ENCODE assay signal across 8 cellular contexts in genomic region chr17:40100419-40100668, GRCh38. TPM values are rescaled to one million over a fixed set of nuclear protein-coding genes. Genes with fewer than 3 reads are reported as not detected.
DNase-seq lines count a peak whose midpoint lies in the region; ATAC-seq and TF ChIP-seq lines count a peak whose summit lies in the region.

Gene NR1D1 (minus strand): TSS chr17:40100589. CDS start chr17:40100094, 495 bp downstream.

- TF ChIP-seq EP300 in gastroesophageal sphincter (IDR thresholded peaks at IDR 0.05): no peak

- H3K27me3 Mint-ChIP-seq in T-cell: no peaks in the 10 kb centered on the region
- H3K27me3 Mint-ChIP-seq in progenitor cell of endocrine pancreas: no peaks in the 10 kb centered on the region

- TF ChIP-seq CTCF in GM12875 (IDR thresholded peaks at IDR 0.05; ENCODE audit: borderline replicate concordance, insufficient read depth, low read depth, low read length) (no peak), gastroesophageal sphincter (IDR thresholded peaks at IDR 0.05) (peak in 1 of 4 experiments; percentile 7), progenitor cell of endocrine pancreas (IDR thresholded peaks at IDR 0.05; ENCODE audit: unreplicated experiment) (no peak)

- CTCF ChIA-PET in T-cell (lab: Charles Lee): interaction anchor here in 1 of 2 donors (0.7 to 5.7 kb wide), 8 partner anchors 11 to 68 kb away, joined by 3 to 75 read pairs (median 4); partner anchors contain the start of gene CASC3

- H3K27me3 ChIP-seq in gastroesophageal sphincter: no peaks in the 10 kb centered on the region

- POLR2A ChIA-PET in T-cell (lab: Charles Lee): interaction anchor here (0.6 to 1.5 kb wide), 5 partner anchors 13 to 72 kb away, joined by 3 to 15 read pairs (median 5); partner anchors contain the start of gene CASC3 (in 1 of the 2)

- ATAC-seq in T-cell (replicated peaks in 1 of 4) (no peak), gastroesophageal sphincter (no peak), HG03521 (IDR thresholded peaks at IDR 0.05; ENCODE audit: unreplicated experiment) (no peak), HG03460 (IDR thresholded peaks at IDR 0.05; ENCODE audit: unreplicated experiment) (no peak)

- H3K27ac Mint-ChIP-seq in T-cell (peak within 1 kb of the TSS; percentile 93 to 99), progenitor cell of endocrine pancreas (peak within 1 kb of the TSS; percentile 96)

- H3K36me3 ChIP-seq in gastroesophageal sphincter: peaks cover 0 to 20% of the 10 kb centered on the region in 2 donors

- H3K4me1 Mint-ChIP-seq in T-cell (peaks cover 91 to 97% (median 94%) of the 10 kb centered on the region in 3 donors), progenitor cell of endocrine pancreas (ENCODE audit: low read depth) (peaks cover 49% of the 10 kb centered on the region)

- H3K9me3 ChIP-seq in gastroesophageal sphincter: no peaks in the 10 kb centered on the region

- H3K4me3 Mint-ChIP-seq in T-cell (peak within 1 kb of the TSS; percentile 93 to 98 (median 98)), progenitor cell of endocrine pancreas (ENCODE audit: low read depth) (peak within 1 kb of the TSS; percentile 72)

- peaks cover 18 to 81% (median 68%) of the 10 kb centered on the region in 3 donors for H3K4me1 ChIP-seq in gastroesophageal sphincter

- peak within 1 kb of the TSS; percentile 98 to 99 (median 98) for H3K27ac ChIP-seq in gastroesophageal sphincter

- WGBS in gastroesophageal sphincter (ENCODE audit: low coverage in 1 of 2), 2 donors: 0% methylated on average over 1 to 8 of the region's 16 CpGs

- H3K4me3 ChIP-seq in GM12875 (ENCODE audit: low read depth, low read length): peak within 1 kb of the TSS; percentile 57
- peak within 1 kb of the TSS; percentile 82 to 91 for H3K4me3 ChIP-seq in gastroesophageal sphincter

- H3K9me3 Mint-ChIP-seq in T-cell (no peaks in the 10 kb centered on the region), progenitor cell of endocrine pancreas (ENCODE audit: low read depth) (no peaks in the 10 kb centered on the region)

- peak; percentile 98 for TF ChIP-seq POLR2A in gastroesophageal sphincter (IDR thresholded peaks at IDR 0.05)

- H3K36me3 Mint-ChIP-seq in T-cell: peaks cover 12% of the 10 kb centered on the region
- H3K36me3 Mint-ChIP-seq in progenitor cell of endocrine pancreas (ENCODE audit: insufficient read depth): peaks cover 2% of the 10 kb centered on the region

- DNase-seq in T-cell (no peak), progenitor cell of endocrine pancreas (ENCODE audit: low spot score, unreplicated experiment) (no peak), HUDEP-2 (lab: John Stamatoyannopoulos, UW; ENCODE audit: unreplicated experiment in 76 of 76) (no peak), globus pallidus (ENCODE audit: low spot score) (no peak)

RNA-seq across cellular contexts. Expression of gene NR1D1, which starts in this region (rescaled TPM):
- 10 to 100 TPM; 11.5 to 33.6 (median 21.9) TPM for total RNA-seq in T-cell
- 10 to 100 TPM in 3 of 4 donors, 1 to 10 TPM in 1; 1.5 to 20.4 (median 18.3) TPM for total RNA-seq in gastroesophageal sphincter
- 2.4 and 2.6 TPM in 2 replicates for total RNA-seq in progenitor cell of endocrine pancreas
